ENCODE assay signal across 12 cellular contexts in the genomic region with DNA sequence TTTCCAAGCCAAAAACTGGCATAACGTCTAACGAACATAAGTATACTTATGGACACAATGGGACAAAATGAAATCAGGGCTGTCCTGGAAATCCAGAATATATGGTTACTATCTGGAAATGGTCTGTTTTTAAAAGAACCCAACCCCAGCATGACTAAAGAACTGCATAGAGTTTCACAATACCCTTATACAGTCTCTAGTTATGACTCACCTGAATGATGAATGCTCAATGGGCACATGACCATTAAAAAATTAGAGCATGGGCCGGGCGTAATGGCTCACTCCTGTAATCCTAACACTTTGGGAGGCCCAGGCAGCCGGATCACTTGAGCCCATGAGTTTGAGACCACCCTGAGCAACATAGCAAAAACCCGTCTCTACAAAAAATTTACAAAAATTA. TPM values are rescaled to one million over a fixed set of nuclear protein-coding genes. Genes with fewer than 3 reads are reported as not detected.
DNase-seq lines count a peak whose midpoint lies in the region; ATAC-seq, FAIRE-seq and TF ChIP-seq lines count a peak whose summit lies in the region.
"Had no signal": no experiment of that assay in that cellular context is flagged by ENCODE, and none has a peak within 500 bp of the region (broad histone marks: within the 10 kb centered on the region; RNA-seq: fewer than 3 reads in every experiment).

No MANE protein-coding gene starts in this region.

- no peak for TF ChIP-seq POLR2A in breast epithelium (IDR thresholded peaks at IDR 0.05)

- no peaks in the 10 kb centered on the region for H3K9me3 ChIP-seq in breast epithelium
- H3K9me3 ChIP-seq in left ventricle myocardium inferior (replicated peaks), result no peaks in the 10 kb centered on the region
- H3K9me3 ChIP-seq: thyroid gland had no signal

- no peak for TF ChIP-seq CTCF in MCF 10A (IDR thresholded peaks at IDR 0.05; ENCODE audit: unreplicated experiment)
- no peak for TF ChIP-seq CTCF in breast epithelium (IDR thresholded peaks at IDR 0.05)
- TF ChIP-seq CTCF in fibroblast of mammary gland (conservative IDR thresholded peaks at IDR 0.05; ENCODE audit: control insufficient read depth, insufficient read depth, low read depth, low read length), result no peak
- no peak for TF ChIP-seq CTCF in left ventricle myocardium inferior (IDR thresholded peaks at IDR 0.05; ENCODE audit: borderline replicate concordance)

- no peaks in the 10 kb centered on the region for H3K36me3 ChIP-seq in breast epithelium
- H3K36me3 ChIP-seq in left ventricle myocardium inferior, result no peaks in the 10 kb centered on the region
- H3K36me3 ChIP-seq: thyroid gland had no signal

- H3K27ac ChIP-seq in breast epithelium (no peak overlapping the region), left ventricle myocardium inferior (replicated peaks) (no peak overlapping the region)
- H3K27ac ChIP-seq: thyroid gland had no signal

- DNase-seq in MCF 10A (ENCODE audit: unreplicated experiment), result peak; percentile 77
- no peak for DNase-seq in breast epithelium (ENCODE audit: low spot score in 2 of 2)
- peak; percentile 81 for DNase-seq in RKO (ENCODE audit: low spot score)
- DNase-seq in fibroblast of mammary gland (ENCODE audit: low read depth), result peak; percentile 91
- peak; percentile 16 for DNase-seq in urothelium cell line (ENCODE audit: low spot score)
- no peak for DNase-seq in left ventricle myocardium inferior
- no peak for DNase-seq in KBM-7
- DNase-seq: C1 segment of cervical spinal cord, thyroid gland had no signal

- intact Hi-C loops in MCF 10A (cut with micrococcal nuclease), result no loop called here
- intact Hi-C loops in breast epithelium (cut with DNase I; ENCODE audit: low total_unique reads), result no loop called here
- intact Hi-C loops in left ventricle myocardium inferior (cut with micrococcal nuclease), result no loop called here

- no peak overlapping the region for H3K4me3 Mint-ChIP-seq in MCF 10A (ENCODE audit: unreplicated experiment)
- H3K4me3 Mint-ChIP-seq: activated T-helper 1 cell treated with anti-CD3 and anti-CD28 coated beads, Interleukin-12 subunit alpha, Interleukin-12 subunit beta, Interleukin-2, Interleukin-4 antibody, amounts not matched to agents 30 ng/mL and 10 ng/mL and 1 ng/mL, durations not matched to agents 14 hours and 24 hours and 36 hours; memory B cell had no signal

- POLR2A ChIA-PET in MCF 10A (lab: Yijun Ruan, JAX), result interaction anchor here (1.3 to 3.5 kb wide), 2 partner anchors 9 to 31 kb away, joined by 3 to 21 read pairs; a partner anchor contains a TSS

- no TSS peak for BruUV-seq in MCF 10A (replicated peaks; lab: Mats Ljungman, UMichigan)

- peaks cover 36% of the 10 kb centered on the region for H3K27me3 Mint-ChIP-seq in MCF 10A (ENCODE audit: insufficient read depth, unreplicated experiment)
- H3K27me3 Mint-ChIP-seq: memory B cell had no signal

- no peaks in the 10 kb centered on the region for H3K9me3 Mint-ChIP-seq in MCF 10A (ENCODE audit: unreplicated experiment)
- H3K9me3 Mint-ChIP-seq: activated T-helper 1 cell treated with anti-CD3 and anti-CD28 coated beads, Interleukin-12 subunit alpha, Interleukin-12 subunit beta, Interleukin-2, Interleukin-4 antibody, amounts not matched to agents 30 ng/mL and 10 ng/mL and 1 ng/mL, durations not matched to agents 14 hours and 24 hours and 36 hours; memory B cell had no signal

- H3K4me1 ChIP-seq in breast epithelium (no peaks in the 10 kb centered on the region), left ventricle myocardium inferior (no peaks in the 10 kb centered on the region)

- H3K4me3 ChIP-seq in breast epithelium (no peak overlapping the region), fibroblast of mammary gland (ENCODE audit: control insufficient read depth, low read depth, low read length) (no peak overlapping the region), left ventricle myocardium inferior (no peak overlapping the region)
- H3K4me3 ChIP-seq: thyroid gland had no signal

- ATAC-seq in HG03025 (IDR thresholded peaks at IDR 0.05; ENCODE audit: low FRiP score, unreplicated experiment), result no peak

- peak overlapping the region; percentile 70 for H3K27ac Mint-ChIP-seq in MCF 10A (ENCODE audit: low read depth, unreplicated experiment)
- H3K27ac Mint-ChIP-seq: activated T-helper 1 cell treated with anti-CD3 and anti-CD28 coated beads, Interleukin-12 subunit alpha, Interleukin-12 subunit beta, Interleukin-2, Interleukin-4 antibody, amounts not matched to agents 30 ng/mL and 10 ng/mL and 1 ng/mL, durations not matched to agents 14 hours and 24 hours and 36 hours; memory B cell had no signal

- H3K27me3 ChIP-seq in breast epithelium (peaks cover 0 to 25% of the 10 kb centered on the region in 2 donors), left ventricle myocardium inferior (ENCODE audit: low read depth) (no peaks in the 10 kb centered on the region)
- H3K27me3 ChIP-seq: thyroid gland had no signal

- in situ Hi-C loops in KBM-7 (cut with MboI; ENCODE audit: low pct_unique_long_range_greater_than_20kb, low sequenced_read_pairs), result no loop called here

- peaks cover 21% of the 10 kb centered on the region for H3K4me1 Mint-ChIP-seq in MCF 10A (ENCODE audit: insufficient read depth, unreplicated experiment)

- peaks cover 5% of the 10 kb centered on the region for H3K36me3 Mint-ChIP-seq in MCF 10A (ENCODE audit: insufficient read depth, unreplicated experiment)

- no peak for FAIRE-seq in urothelium cell line (lab: Jason Lieb, UNC)

- CTCF ChIA-PET in MCF 10A (lab: Yijun Ruan, JAX), result no interaction called here

RNA-seq across cellular contexts. Expression of a gene that starts 31.8 kb away (rescaled TPM):
- total RNA-seq in MCF 10A (2022) (20.8 and 27.0 TPM in 2 replicates), breast epithelium (1 to 10 TPM; 4.3 to 8.2 (median 6.6) TPM), left ventricle myocardium inferior (0.91 TPM)

Comparison
In these comparisons a context has a peak if more than half of its experiments do, and no peak if none do; other contexts are left out.
1. DNase-seq: peak in MCF 10A (single experiment), RKO (single experiment), fibroblast of mammary gland (single experiment) and urothelium cell line (single experiment); none in breast epithelium (0 of 2), left ventricle myocardium inferior (single experiment) and KBM-7 (single experiment).